ENCODE assay signal across 18 cellular contexts in genomic region chr3:192958219-192958872, GRCh38. TPM values are rescaled to one million over a fixed set of nuclear protein-coding genes. Genes with fewer than 3 reads are reported as not detected.
A peak's percentile ranks its signal among the peaks of the same experiment; 100 is the strongest.
DNase-seq lines count a peak whose midpoint lies in the region; ATAC-seq, FAIRE-seq and TF ChIP-seq lines count a peak whose summit lies in the region.
"Had no signal": no experiment of that assay in that cellular context is flagged by ENCODE, and none has a peak within 500 bp of the region (broad histone marks: within the 10 kb centered on the region; RNA-seq: fewer than 3 reads in every experiment).

No MANE protein-coding gene starts in this region.

- TF ChIP-seq CTCF in heart right ventricle (IDR thresholded peaks at IDR 0.05), result no peak
- TF ChIP-seq CTCF in bronchial epithelial cell (IDR thresholded peaks at IDR 0.05; ENCODE audit: insufficient read depth, low read length, severe bottlenecking), result no peak
- no peak for TF ChIP-seq CTCF in type B pancreatic cell (conservative IDR thresholded peaks at IDR 0.05)

- no peaks in the 10 kb centered on the region for H3K9me3 Mint-ChIP-seq in type B pancreatic cell

- H3K4me3 ChIP-seq in heart right ventricle, result peak overlapping the region in 1 of 10 donors; percentile 16
- H3K4me3 ChIP-seq in bronchial epithelial cell (ENCODE audit: low read depth, low read length), result no peak overlapping the region
- no peak overlapping the region for H3K4me3 ChIP-seq in mesodermal cell (ENCODE audit: extremely low read depth, insufficient read depth, low read length, poor library complexity, severe bottlenecking)
- H3K4me3 ChIP-seq: BLaER1 treated with 17β-estradiol and CSF1 and Interleukin-3, amounts not matched to agents 10 nM and 100 nM; thyroid gland had no signal

- no peaks in the 10 kb centered on the region for H3K36me3 Mint-ChIP-seq in type B pancreatic cell
- H3K36me3 Mint-ChIP-seq: activated CD8-positive, alpha-beta memory T cell treated with anti-CD3 and anti-CD28 coated beads, Interleukin-2, amount 10 ng/mL, durations not matched to agents 7 days and 5 days; activated naive CD8-positive, alpha-beta T cell treated with anti-CD3 and anti-CD28 coated beads, Interleukin-2, amount 10 ng/mL, durations not matched to agents 7 days and 5 days had no signal

- no peaks in the 10 kb centered on the region for H3K4me1 Mint-ChIP-seq in type B pancreatic cell (ENCODE audit: unreplicated experiment)

- no peak overlapping the region for H3K4me3 Mint-ChIP-seq in type B pancreatic cell
- H3K4me3 Mint-ChIP-seq: activated CD8-positive, alpha-beta memory T cell treated with anti-CD3 and anti-CD28 coated beads, Interleukin-2, amount 10 ng/mL, durations not matched to agents 7 days and 5 days; activated naive CD8-positive, alpha-beta T cell treated with anti-CD3 and anti-CD28 coated beads, Interleukin-2, amount 10 ng/mL, durations not matched to agents 7 days and 5 days had no signal

- no peaks in the 10 kb centered on the region for H3K27me3 Mint-ChIP-seq in type B pancreatic cell
- H3K27me3 Mint-ChIP-seq: activated CD8-positive, alpha-beta memory T cell treated with anti-CD3 and anti-CD28 coated beads, Interleukin-2, amount 10 ng/mL, durations not matched to agents 7 days and 5 days had no signal

- peaks cover 0 to 3% (median 0%) of the 10 kb centered on the region in 11 donors for H3K9me3 ChIP-seq in heart right ventricle
- no peaks in the 10 kb centered on the region for H3K9me3 ChIP-seq in mesodermal cell (ENCODE audit: control insufficient read depth, low read length)
- H3K9me3 ChIP-seq: thyroid gland had no signal

- H3K27me3 ChIP-seq in heart right ventricle (no peaks in the 10 kb centered on the region), bronchial epithelial cell (ENCODE audit: control insufficient read depth, insufficient read depth, low read length) (no peaks in the 10 kb centered on the region)
- H3K27me3 ChIP-seq: BLaER1 treated with 17β-estradiol and CSF1 and Interleukin-3, amounts not matched to agents 10 nM and 100 nM; thyroid gland had no signal

- intact Hi-C loops in heart right ventricle (cut with DNase I) (loop anchor here in 1 of 10 donors (5.0 kb wide), 1 partner anchor 1731 kb away; no protein-coding TSS in a partner anchor), cardiac septum (cut with DNase I) (loop anchor here (5.0 kb wide), 1 partner anchor 41 kb away; the partner anchor contains the start of gene MB21D2)

- H3K27ac ChIP-seq in heart right ventricle, result peak overlapping the region in 8 of 10 donors; percentile 36 to 92 (median 76)
- H3K27ac ChIP-seq in mesodermal cell (ENCODE audit: low read depth, low read length, severe bottlenecking), result peak overlapping the region; percentile 32
- H3K27ac ChIP-seq: VCaP had no signal

- FAIRE-seq in bronchial epithelial cell (lab: Jason Lieb, UNC), result no peak

- ATAC-seq in heart right ventricle (peak in 1 of 8 donors; percentile 14), GM21576 (IDR thresholded peaks at IDR 0.05; ENCODE audit: unreplicated experiment) (no peak), HG03039 (IDR thresholded peaks at IDR 0.05; ENCODE audit: unreplicated experiment) (no peak)
- ATAC-seq: activated CD8-positive, alpha-beta memory T cell treated with anti-CD3 and anti-CD28 coated beads, Interleukin-2, amount 10 ng/mL, durations not matched to agents 7 days and 5 days had no signal

- DNase-seq in heart right ventricle (no peak), cardiac septum (ENCODE audit: low spot score) (no peak), bronchial epithelial cell (ENCODE audit: low read depth) (peak; percentile 16), type B pancreatic cell (ENCODE audit: extremely low spot score, unreplicated experiment) (no peak), AG08396 (ENCODE audit: low spot score) (no peak)
- DNase-seq: activated CD8-positive, alpha-beta memory T cell treated with anti-CD3 and anti-CD28 coated beads, Interleukin-2, amount 10 ng/mL, durations not matched to agents 7 days and 5 days; activated naive CD8-positive, alpha-beta T cell treated with anti-CD3 and anti-CD28 coated beads, Interleukin-2, amount 10 ng/mL, durations not matched to agents 7 days and 5 days; DMS79; NCI-H1930; NCI-H526; retina; SW 1271 had no signal

- H3K27ac Mint-ChIP-seq in type B pancreatic cell, result no peak overlapping the region
- H3K27ac Mint-ChIP-seq: activated CD8-positive, alpha-beta memory T cell treated with anti-CD3 and anti-CD28 coated beads, Interleukin-2, amount 10 ng/mL, durations not matched to agents 7 days and 5 days; activated naive CD8-positive, alpha-beta T cell treated with anti-CD3 and anti-CD28 coated beads, Interleukin-2, amount 10 ng/mL, durations not matched to agents 7 days and 5 days had no signal

- H3K36me3 ChIP-seq in heart right ventricle, result no peaks in the 10 kb centered on the region
- no peaks in the 10 kb centered on the region for H3K36me3 ChIP-seq in bronchial epithelial cell (ENCODE audit: control insufficient read depth, insufficient read depth, low read length)
- no peaks in the 10 kb centered on the region for H3K36me3 ChIP-seq in mesodermal cell (ENCODE audit: control insufficient read depth, insufficient read depth, low read length)
- H3K36me3 ChIP-seq: BLaER1 treated with 17β-estradiol and CSF1 and Interleukin-3, amounts not matched to agents 10 nM and 100 nM; thyroid gland had no signal

- H3K4me1 ChIP-seq in heart right ventricle (peaks cover 0 to 27% (median 6%) of the 10 kb centered on the region in 9 donors), mesodermal cell (ENCODE audit: control insufficient read depth, insufficient read depth, low read length, poor library complexity, severe bottlenecking) (peaks cover 4% of the 10 kb centered on the region)
- H3K4me1 ChIP-seq: thyroid gland had no signal

RNA-seq across cellular contexts. Expression of gene MB21D2, which starts 40.7 kb away (rescaled TPM):
- total RNA-seq in heart right ventricle (1 to 10 TPM; 1.6 to 4.4 (median 3.5) TPM), cardiac septum (3.2 TPM), bronchial epithelial cell (9.2 and 9.6 TPM in 2 replicates), type B pancreatic cell (ENCODE audit: low replicate concordance) (14.1 and 23.1 TPM in 2 replicates)
- 1 to 10 TPM in 1 of 2 donors, under 1 TPM in 1; 0.80 to 2.1 TPM for polyA plus RNA-seq in heart right ventricle
- polyA plus RNA-seq in mesodermal cell (2013, experiment 1 of 2), result 3.3 TPM
- polyA plus RNA-seq in mesodermal cell (2013, experiment 2 of 2), result 3.2 TPM
